In the genomic region with DNA sequence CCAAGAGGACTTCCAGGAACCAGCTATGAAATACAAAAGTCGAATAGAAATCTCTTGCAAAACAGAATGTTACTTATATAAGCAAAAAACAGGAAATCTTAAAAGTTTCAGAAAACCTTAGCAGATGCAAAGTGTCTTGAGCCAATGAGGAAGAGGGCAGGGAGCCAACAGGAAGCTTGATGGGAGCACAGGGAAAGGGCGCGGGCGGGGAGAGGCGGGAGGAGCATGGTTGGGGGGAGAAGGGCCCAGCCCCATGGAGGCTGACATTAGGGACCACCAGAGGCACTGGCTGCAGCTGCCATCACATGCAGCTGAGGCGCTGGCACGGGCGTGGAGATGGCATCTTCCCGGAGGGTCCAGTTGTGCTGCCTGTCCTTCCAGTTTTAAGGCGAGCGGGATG, we compare ENCODE assay signal across 17 cellular contexts.
"Had no signal": no experiment of that assay in that cellular context is flagged by ENCODE, and none has a peak within 500 bp of the region (broad histone marks: within the 10 kb centered on the region; RNA-seq: fewer than 3 reads in every experiment).

No MANE protein-coding gene starts in this region.

- H3K27me3 ChIP-seq: adrenal gland, cardiac muscle cell, upper lobe of left lung had no signal

- H3K4me1 ChIP-seq: adrenal gland, parathyroid adenoma had no signal

- H3K4me1 Mint-ChIP-seq: activated B cell treated with CpG ODN at 0.5 μM for 24 hours had no signal

- H3K27me3 Mint-ChIP-seq: activated B cell treated with CpG ODN at 0.5 μM for 24 hours; activated naive CD4-positive, alpha-beta T cell treated with anti-CD3 and anti-CD28 coated beads, Interleukin-2, amount 50 U/mL, for 24 hours; naive thymus-derived CD4-positive, alpha-beta T cell had no signal

- H3K27ac Mint-ChIP-seq: activated B cell treated with CpG ODN at 0.5 μM for 24 hours; activated CD8-positive, alpha-beta T cell treated with anti-CD3 and anti-CD28 coated beads, Interleukin-2, amount 10 ng/mL, durations not matched to agents 7 days and 5 days; activated naive CD4-positive, alpha-beta T cell treated with anti-CD3 and anti-CD28 coated beads, Interleukin-2, amount 50 U/mL, for 24 hours; naive thymus-derived CD4-positive, alpha-beta T cell had no signal

- H3K4me3 Mint-ChIP-seq: activated B cell treated with CpG ODN at 0.5 μM for 24 hours; activated CD8-positive, alpha-beta T cell treated with anti-CD3 and anti-CD28 coated beads, Interleukin-2, amount 10 ng/mL, durations not matched to agents 7 days and 5 days; activated naive CD4-positive, alpha-beta T cell treated with anti-CD3 and anti-CD28 coated beads, Interleukin-2, amount 50 U/mL, for 24 hours; naive thymus-derived CD4-positive, alpha-beta T cell had no signal

- H3K36me3 ChIP-seq: adrenal gland, cardiac muscle cell, upper lobe of left lung had no signal

- H3K9me3 Mint-ChIP-seq: activated B cell treated with CpG ODN at 0.5 μM for 24 hours; activated naive CD4-positive, alpha-beta T cell treated with anti-CD3 and anti-CD28 coated beads, Interleukin-2, amount 50 U/mL, for 24 hours; naive thymus-derived CD4-positive, alpha-beta T cell had no signal

- ATAC-seq: activated CD8-positive, alpha-beta T cell treated with anti-CD3 and anti-CD28 coated beads, Interleukin-2, amount 10 ng/mL, durations not matched to agents 7 days and 5 days; naive thymus-derived CD4-positive, alpha-beta T cell; SK-N-SH treated with all-trans-retinoic acid at 6 μM for 48 hours; stimulated activated naive CD8-positive, alpha-beta T cell treated with anti-CD3 and anti-CD28 coated beads, Interleukin-15, Interleukin-2, amounts not matched to agents 100 U/mL and 50 U/mL, for 24 hours had no signal

- DNase-seq: activated B cell treated with CpG ODN at 0.5 μM for 24 hours; activated CD4-positive, alpha-beta T cell treated with anti-CD3 and anti-CD28 coated beads for 48 hours; activated CD8-positive, alpha-beta memory T cell treated with anti-CD3 and anti-CD28 coated beads, Interleukin-2, amount 50 U/mL, for 4 hours; activated CD8-positive, alpha-beta T cell treated with anti-CD3 and anti-CD28 coated beads, Interleukin-2, amount 10 ng/mL, durations not matched to agents 7 days and 5 days; activated effector memory CD4-positive, alpha-beta T cell treated with anti-CD3 and anti-CD28 coated beads, Interleukin-2, amount 50 U/mL, for 16 hours; activated T-cell treated with anti-CD3 and anti-CD28 coated beads, Interleukin-2, amount 50 U/mL, for 48 hours; hippocampal formation; kidney; midbrain; naive thymus-derived CD4-positive, alpha-beta T cell; stimulated activated naive CD8-positive, alpha-beta T cell treated with anti-CD3 and anti-CD28 coated beads, Interleukin-15, Interleukin-2, amounts not matched to agents 100 U/mL and 50 U/mL, for 24 hours had no signal

- H3K36me3 Mint-ChIP-seq: activated naive CD4-positive, alpha-beta T cell treated with anti-CD3 and anti-CD28 coated beads, Interleukin-2, amount 50 U/mL, for 24 hours; naive thymus-derived CD4-positive, alpha-beta T cell had no signal

- H3K27ac ChIP-seq: adrenal gland, cardiac muscle cell, parathyroid adenoma, upper lobe of left lung had no signal

- H3K4me3 ChIP-seq: adrenal gland, cardiac muscle cell, upper lobe of left lung had no signal

- H3K9me3 ChIP-seq: adrenal gland, upper lobe of left lung had no signal
